ENCODE assay signal across 6 cellular contexts in genomic region chr20:21902391-21902790, GRCh38.
"Had no signal": no experiment of that assay in that cellular context is flagged by ENCODE, and none has a peak within 500 bp of the region (broad histone marks: within the 10 kb centered on the region; RNA-seq: fewer than 3 reads in every experiment).

No MANE protein-coding gene starts in this region.

- H3K4me3 ChIP-seq: GM23338, K562 had no signal

- ATAC-seq: GM23338, K562 had no signal

- DNase-seq: H9, HCEC 1CT, IMR-90, KG1 had no signal
